Comparison of ENCODE assay signal across 8 cellular contexts in the genomic region with DNA sequence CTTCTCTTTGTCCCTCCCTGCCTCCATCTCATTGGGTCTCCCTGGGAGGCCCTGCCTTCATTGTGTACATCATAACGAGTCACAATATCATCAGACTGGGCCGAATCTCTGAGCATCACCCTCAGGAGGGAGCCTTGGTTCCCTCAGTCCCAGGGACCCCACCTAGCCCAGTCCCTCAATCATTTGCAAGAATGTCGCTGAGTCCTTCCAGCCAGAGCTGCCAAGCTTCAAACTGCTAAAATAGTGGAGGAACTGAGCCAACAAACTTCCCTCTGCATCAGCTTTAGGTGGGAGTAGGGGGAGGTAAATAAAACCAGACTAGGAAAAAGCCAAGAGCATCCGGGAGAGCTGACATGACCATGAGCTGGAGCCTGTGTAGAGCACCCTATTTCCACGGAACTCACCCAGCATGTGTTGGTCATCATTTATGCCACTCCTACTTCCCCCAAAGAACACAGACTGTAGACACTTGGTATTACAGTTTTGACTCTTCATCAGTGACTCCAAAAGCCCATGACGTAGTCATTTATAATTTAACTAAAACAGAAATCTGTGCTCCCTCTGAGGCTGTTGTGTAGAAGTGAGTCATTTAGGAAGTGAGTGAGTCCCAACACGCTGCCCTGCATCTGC.
A peak's percentile ranks its signal among the peaks of the same experiment; 100 is the strongest.
DNase-seq lines count a peak whose midpoint lies in the region; ATAC-seq lines count a peak whose summit lies in the region.

No MANE protein-coding gene starts in this region.

- peaks cover 50% of the 10 kb centered on the region for H3K4me1 Mint-ChIP-seq in activated naive CD4-positive, alpha-beta T cell treated with anti-CD3 and anti-CD28 coated beads, Interleukin-2, amount 50 U/mL, for 24 hours
- H3K4me1 Mint-ChIP-seq in stimulated activated memory B cell treated with anti-CD40 and anti-IgM and Interleukin-4, amounts not matched to agents 10 μg/mL and 1 μg/mL and 100 μg/mL, for 72 hours, result peaks cover 39% of the 10 kb centered on the region

- DNase-seq in activated effector memory CD4-positive, alpha-beta T cell treated with anti-CD3 and anti-CD28 coated beads, Interleukin-2, amount 50 U/mL, for 16 hours, result peak; percentile 66
- DNase-seq in activated effector memory CD4-positive, alpha-beta T cell treated with Interleukin-2 at 50 U/mL for 16 hours, result no peak
- DNase-seq in NCI-H1105 treated with DMSO at 0.1 percent for 48 hours (lab: John Stamatoyannopoulos, UW) (no peak), GM19238 (ENCODE audit: insufficient read length, low spot score) (no peak), NCI-H226 (no peak)

- peaks cover 1% of the 10 kb centered on the region for H3K36me3 Mint-ChIP-seq in activated naive CD4-positive, alpha-beta T cell treated with anti-CD3 and anti-CD28 coated beads, Interleukin-2, amount 50 U/mL, for 24 hours
- H3K36me3 Mint-ChIP-seq in stimulated activated memory B cell treated with anti-CD40 and anti-IgM and Interleukin-4, amounts not matched to agents 10 μg/mL and 1 μg/mL and 100 μg/mL, for 72 hours, result no peaks in the 10 kb centered on the region

- H3K27ac Mint-ChIP-seq in activated naive CD4-positive, alpha-beta T cell treated with anti-CD3 and anti-CD28 coated beads, Interleukin-2, amount 50 U/mL, for 24 hours, result peak overlapping the region; percentile 96
- peak overlapping the region; percentile 74 for H3K27ac Mint-ChIP-seq in stimulated activated memory B cell treated with anti-CD40 and anti-IgM and Interleukin-4, amounts not matched to agents 10 μg/mL and 1 μg/mL and 100 μg/mL, for 72 hours

- peak; percentile 47 for ATAC-seq in HG03064 (IDR thresholded peaks at IDR 0.05; ENCODE audit: low read depth, unreplicated experiment)
- peak; percentile 88 for ATAC-seq in stimulated activated memory B cell treated with anti-CD40 and anti-IgM and Interleukin-4, amounts not matched to agents 10 μg/mL and 1 μg/mL and 100 μg/mL, for 72 hours

- peak overlapping the region; percentile 49 for H3K4me3 Mint-ChIP-seq in activated naive CD4-positive, alpha-beta T cell treated with anti-CD3 and anti-CD28 coated beads, Interleukin-2, amount 50 U/mL, for 24 hours
- H3K4me3 Mint-ChIP-seq in stimulated activated memory B cell treated with anti-CD40 and anti-IgM and Interleukin-4, amounts not matched to agents 10 μg/mL and 1 μg/mL and 100 μg/mL, for 72 hours, result peak overlapping the region; percentile 6

- no peaks in the 10 kb centered on the region for H3K9me3 Mint-ChIP-seq in activated naive CD4-positive, alpha-beta T cell treated with anti-CD3 and anti-CD28 coated beads, Interleukin-2, amount 50 U/mL, for 24 hours
- H3K9me3 Mint-ChIP-seq in stimulated activated memory B cell treated with anti-CD40 and anti-IgM and Interleukin-4, amounts not matched to agents 10 μg/mL and 1 μg/mL and 100 μg/mL, for 72 hours, result peaks cover 8% of the 10 kb centered on the region

- peaks cover 12% of the 10 kb centered on the region for H3K27me3 Mint-ChIP-seq in activated naive CD4-positive, alpha-beta T cell treated with anti-CD3 and anti-CD28 coated beads, Interleukin-2, amount 50 U/mL, for 24 hours
- H3K27me3 Mint-ChIP-seq in stimulated activated memory B cell treated with anti-CD40 and anti-IgM and Interleukin-4, amounts not matched to agents 10 μg/mL and 1 μg/mL and 100 μg/mL, for 72 hours, result peaks cover 23% of the 10 kb centered on the region
